ENCODE assay signal across 8 cellular contexts in genomic region chr1:92481598-92482403, GRCh38. TPM values are rescaled to one million over a fixed set of nuclear protein-coding genes. Genes with fewer than 3 reads are reported as not detected.
DNase-seq lines count a peak whose midpoint lies in the region; ATAC-seq and TF ChIP-seq lines count a peak whose summit lies in the region.

No MANE protein-coding gene starts in this region.

- H3K27me3 Mint-ChIP-seq in dendritic cell treated with granulocyte-macrophage colony-stimulating factor and Interleukin-4, amounts not matched to agents 40 ng/mL and 50 ng/mL, for 4 days = peaks cover 46% of the 10 kb centered on the region
- peaks cover 34 to 51% (median 35%) of the 10 kb centered on the region in 3 donors for H3K27me3 Mint-ChIP-seq in naive B cell

- peak overlapping the region; percentile 31 for H3K4me3 ChIP-seq in AG10803 (ENCODE audit: low read length)

- H3K4me1 Mint-ChIP-seq in dendritic cell treated with granulocyte-macrophage colony-stimulating factor and Interleukin-4, amounts not matched to agents 40 ng/mL and 50 ng/mL, for 4 days (ENCODE audit: low read depth) = peaks cover 41% of the 10 kb centered on the region
- peaks cover 29 to 42% (median 31%) of the 10 kb centered on the region in 3 donors for H3K4me1 Mint-ChIP-seq in naive B cell

- peak overlapping the region; percentile 62 for H3K27ac Mint-ChIP-seq in dendritic cell treated with granulocyte-macrophage colony-stimulating factor and Interleukin-4, amounts not matched to agents 40 ng/mL and 50 ng/mL, for 4 days
- no peak overlapping the region for H3K27ac Mint-ChIP-seq in naive B cell

- DNase-seq in AG10803 (ENCODE audit: low read depth) (no peak), HCEC 1CT (peak; percentile 24), naive B cell (no peak), NCI-H748 (lab: John Stamatoyannopoulos, UW; ENCODE audit: unreplicated experiment) (no peak), GOT3 (lab: John Stamatoyannopoulos, UW) (no peak)
- no peak for DNase-seq in central memory CD4-positive, alpha-beta T cell

- ATAC-seq in naive B cell (ENCODE audit: low read depth in 2 of 2) (no peak), GM18511 (IDR thresholded peaks at IDR 0.05; ENCODE audit: unreplicated experiment) (no peak)

- peaks cover 29% of the 10 kb centered on the region for H3K36me3 Mint-ChIP-seq in dendritic cell treated with granulocyte-macrophage colony-stimulating factor and Interleukin-4, amounts not matched to agents 40 ng/mL and 50 ng/mL, for 4 days (ENCODE audit: low read depth)
- peaks cover 0 to 4% of the 10 kb centered on the region in 2 donors for H3K36me3 Mint-ChIP-seq in naive B cell

- no peaks in the 10 kb centered on the region for H3K9me3 Mint-ChIP-seq in dendritic cell treated with granulocyte-macrophage colony-stimulating factor and Interleukin-4, amounts not matched to agents 40 ng/mL and 50 ng/mL, for 4 days
- H3K9me3 Mint-ChIP-seq in naive B cell = no peaks in the 10 kb centered on the region

- TF ChIP-seq CTCF in AG10803 (conservative IDR thresholded peaks at IDR 0.05; ENCODE audit: low read length) = no peak

- intact Hi-C loops in dendritic cell treated with granulocyte-macrophage colony-stimulating factor and Interleukin-4, amounts not matched to agents 40 ng/mL and 50 ng/mL, for 4 days (cut with micrococcal nuclease) = loop anchor here (10.0 kb wide), 1 partner anchor 167 kb away; no protein-coding TSS in a partner anchor

- peak overlapping the region; percentile 90 for H3K4me3 Mint-ChIP-seq in dendritic cell treated with granulocyte-macrophage colony-stimulating factor and Interleukin-4, amounts not matched to agents 40 ng/mL and 50 ng/mL, for 4 days
- peak overlapping the region; percentile 86 to 95 (median 93) for H3K4me3 Mint-ChIP-seq in naive B cell

RNA-seq across cellular contexts. Expression of gene GFI1, which starts 4.9 kb away (rescaled TPM):
- under 1 TPM in 3 of 6 donors, not detected in 3; 0.11 to 0.23 (median 0.20) TPM for polyA plus RNA-seq in naive B cell (ENCODE audit: low read depth in 6 of 6)
